13 cellular contexts compared by ENCODE assay signal in genomic region chr1:15099441-15100137, GRCh38. TPM values are rescaled to one million over a fixed set of nuclear protein-coding genes. Genes with fewer than 3 reads are reported as not detected.
DNase-seq lines count a peak whose midpoint lies in the region; ATAC-seq, FAIRE-seq and TF ChIP-seq lines count a peak whose summit lies in the region.
"Had no signal": no experiment of that assay in that cellular context is flagged by ENCODE, and none has a peak within 500 bp of the region (broad histone marks: within the 10 kb centered on the region; RNA-seq: fewer than 3 reads in every experiment).

No MANE protein-coding gene starts in this region.

- no peak for TF ChIP-seq POLR2A in K562 (conservative IDR thresholded peaks at IDR 0.05)

- peak overlapping the region in 1 of 2 donors; percentile 29 for H3K27ac Mint-ChIP-seq in natural killer cell treated with Interleukin-12 subunit alpha and Interleukin-12 subunit beta and Interleukin-15 and Interleukin-18, amount 100 ng/mL, for 72 hours
- no peak overlapping the region for H3K27ac Mint-ChIP-seq in activated CD4-positive, alpha-beta T cell treated with anti-CD3 and anti-CD28 coated beads for 36 hours
- H3K27ac Mint-ChIP-seq in activated T-helper 2 cell treated with anti-CD3 and anti-CD28 coated beads, Interferon-gamma antibody, Interleukin-2, Interleukin-4, amounts not matched to agents 10 μg/mL and 5 μg/mL and 100 μg/mL, durations not matched to agents 14 hours and 24 hours and 36 hours = no peak overlapping the region
- H3K27ac Mint-ChIP-seq: IgD-negative memory B cell had no signal

- H3K4me2 ChIP-seq in K562 (ENCODE audit: insufficient read depth, low read length) = no peak overlapping the region

- H3K27me3 Mint-ChIP-seq in natural killer cell treated with Interleukin-12 subunit alpha and Interleukin-12 subunit beta and Interleukin-15 and Interleukin-18, amount 100 ng/mL, for 72 hours = peaks cover 24 to 27% of the 10 kb centered on the region in 2 donors
- peaks cover 26% of the 10 kb centered on the region for H3K27me3 Mint-ChIP-seq in activated CD4-positive, alpha-beta T cell treated with anti-CD3 and anti-CD28 coated beads for 36 hours
- peaks cover 12% of the 10 kb centered on the region for H3K27me3 Mint-ChIP-seq in activated T-helper 2 cell treated with anti-CD3 and anti-CD28 coated beads, Interferon-gamma antibody, Interleukin-2, Interleukin-4, amounts not matched to agents 10 μg/mL and 5 μg/mL and 100 μg/mL, durations not matched to agents 14 hours and 24 hours and 36 hours (ENCODE audit: low read depth)

- no peak for FAIRE-seq in K562 (lab: Jason Lieb, UNC)
- FAIRE-seq: D721Med had no signal

- no peak overlapping the region for H3K9ac ChIP-seq in K562 (ENCODE audit: insufficient read depth in 1 of 2, low read depth in 2 of 2, low read length in 2 of 2)

- 43% methylated on average over 15 of the region's 15 CpGs for WGBS in right cardiac atrium
- WGBS in heart right ventricle, 2 donors = 44 to 46% methylated on average over 15 of the region's 15 CpGs
- WGBS in K562 (ENCODE audit: insufficient coverage, low coverage, missing lambda C conversion rate) = under 1% methylated on average over 15 of the region's 15 CpGs

- no peaks in the 10 kb centered on the region for H3K9me3 ChIP-seq in right cardiac atrium (ENCODE audit: control insufficient read depth, low read length)
- H3K9me3 ChIP-seq in heart right ventricle = peaks cover 0 to 5% (median 0%) of the 10 kb centered on the region in 11 donors
- no peaks in the 10 kb centered on the region for H3K9me3 ChIP-seq in K562 (replicated peaks; ENCODE audit: control insufficient read depth, insufficient read depth, low read depth, low read length)
- H3K9me3 ChIP-seq: BE2C had no signal

- no peak overlapping the region for H3K27ac ChIP-seq in right cardiac atrium (ENCODE audit: low read length)
- no peak overlapping the region for H3K27ac ChIP-seq in heart right ventricle
- no peak overlapping the region for H3K27ac ChIP-seq in K562 (ENCODE audit: extremely low read depth, low read depth, low read length)

- no peak overlapping the region for H2AFZ ChIP-seq in K562 (ENCODE audit: low read depth, low read length)

- in situ Hi-C loops in K562 (cut with MboI) = no loop called here

- CTCF ChIA-PET in K562 (lab: Yijun Ruan, JAX; ENCODE audit: low intra/inter-chr PET ratio) = interaction anchor here (0.6 kb wide), 1 partner anchor 78 kb away, joined by 3 read pairs; no protein-coding TSS in a partner anchor
- CTCF ChIA-PET in activated CD4-positive, alpha-beta T cell treated with anti-CD3 and anti-CD28 coated beads for 36 hours (lab: Charles Lee) = interaction anchor here (0.6 to 1.5 kb wide), 4 partner anchors 14 to 1005 kb away, joined by 3 read pairs; no protein-coding TSS in a partner anchor

- H3K4me3 Mint-ChIP-seq in natural killer cell treated with Interleukin-12 subunit alpha and Interleukin-12 subunit beta and Interleukin-15 and Interleukin-18, amount 100 ng/mL, for 72 hours = peak overlapping the region; percentile 25
- H3K4me3 Mint-ChIP-seq in activated CD4-positive, alpha-beta T cell treated with anti-CD3 and anti-CD28 coated beads for 36 hours = no peak overlapping the region
- H3K4me3 Mint-ChIP-seq in activated T-helper 2 cell treated with anti-CD3 and anti-CD28 coated beads, Interferon-gamma antibody, Interleukin-2, Interleukin-4, amounts not matched to agents 10 μg/mL and 5 μg/mL and 100 μg/mL, durations not matched to agents 14 hours and 24 hours and 36 hours (ENCODE audit: low read depth) = no peak overlapping the region
- H3K4me3 Mint-ChIP-seq: IgD-negative memory B cell had no signal

- no peaks in the 10 kb centered on the region for H3K27me3 ChIP-seq in right cardiac atrium (ENCODE audit: control insufficient read depth, insufficient read depth)
- peaks cover 0 to 32% (median 15%) of the 10 kb centered on the region in 7 donors for H3K27me3 ChIP-seq in heart right ventricle
- peaks cover 16 to 72% of the 10 kb centered on the region in 2 experiments for H3K27me3 ChIP-seq in K562 (ENCODE audit: control insufficient read depth in 2 of 2, insufficient read depth in 2 of 2, low read length in 2 of 2)
- H3K27me3 ChIP-seq: BE2C had no signal

- H3K36me3 ChIP-seq in heart right ventricle = no peaks in the 10 kb centered on the region
- no peaks in the 10 kb centered on the region for H3K36me3 ChIP-seq in K562 (ENCODE audit: control insufficient read depth, insufficient read depth, low read length)
- H3K36me3 ChIP-seq: BE2C had no signal

- no TSS peak for BruUV-seq in K562 (replicated peaks; lab: Mats Ljungman, UMichigan)

- TF ChIP-seq CTCF in heart right ventricle (IDR thresholded peaks at IDR 0.05) (no peak), K562 (IDR thresholded peaks at IDR 0.05 in 2 of 3, conservative IDR thresholded peaks at IDR 0.05 in 1 of 3; ENCODE audit: insufficient read depth in 2 of 3, low read depth in 1 of 3, low read length in 3 of 3) (no peak)

- DNase-seq in right cardiac atrium = peak in 1 of 3 donors; percentile 38
- DNase-seq in heart right ventricle = no peak
- DNase-seq in K562 (ENCODE audit: extremely low read depth in 1 of 4, low spot score in 3 of 4) = no peak
- peak; percentile 32 for DNase-seq in natural killer cell treated with Interleukin-12 subunit alpha and Interleukin-12 subunit beta and Interleukin-15 and Interleukin-18, amount 100 ng/mL, for 72 hours (ENCODE audit: low spot score)
- DNase-seq in activated CD4-positive, alpha-beta T cell treated with anti-CD3 and anti-CD28 coated beads for 36 hours = no peak
- no peak for DNase-seq in activated T-helper 2 cell treated with anti-CD3 and anti-CD28 coated beads, Interferon-gamma antibody, Interleukin-2, Interleukin-4, amounts not matched to agents 10 μg/mL and 5 μg/mL and 100 μg/mL, durations not matched to agents 14 hours and 24 hours and 36 hours (ENCODE audit: low spot score)
- DNase-seq: MV-4-11, NCI-H2029 treated with DMSO at 0.1 percent for 48 hours, NCI-H446 treated with DMSO at 0.1 percent for 48 hours had no signal

- H3K9me1 ChIP-seq in K562 (ENCODE audit: control insufficient read depth, insufficient read depth, low read length) = no peaks in the 10 kb centered on the region

- H3K79me2 ChIP-seq in K562 (ENCODE audit: control insufficient read depth, insufficient read depth, low read length) = no peaks in the 10 kb centered on the region

- H3K4me1 Mint-ChIP-seq in natural killer cell treated with Interleukin-12 subunit alpha and Interleukin-12 subunit beta and Interleukin-15 and Interleukin-18, amount 100 ng/mL, for 72 hours (ENCODE audit: low read depth in 2 of 2) = peaks cover 20 to 34% of the 10 kb centered on the region in 2 donors
- peaks cover 9% of the 10 kb centered on the region for H3K4me1 Mint-ChIP-seq in activated CD4-positive, alpha-beta T cell treated with anti-CD3 and anti-CD28 coated beads for 36 hours
- H3K4me1 Mint-ChIP-seq in activated T-helper 2 cell treated with anti-CD3 and anti-CD28 coated beads, Interferon-gamma antibody, Interleukin-2, Interleukin-4, amounts not matched to agents 10 μg/mL and 5 μg/mL and 100 μg/mL, durations not matched to agents 14 hours and 24 hours and 36 hours (ENCODE audit: low read depth) = peaks cover 4% of the 10 kb centered on the region

- ATAC-seq in right cardiac atrium (peak; percentile 13 to 30), heart right ventricle (no peak), K562 (peak; percentile 45), GM21619 (IDR thresholded peaks at IDR 0.05; ENCODE audit: unreplicated experiment) (no peak)
- no peak for ATAC-seq in natural killer cell treated with Interleukin-12 subunit alpha and Interleukin-12 subunit beta and Interleukin-15 and Interleukin-18, amount 100 ng/mL, for 72 hours
- ATAC-seq in activated CD4-positive, alpha-beta T cell treated with anti-CD3 and anti-CD28 coated beads for 36 hours = no peak

- no peak for TF ChIP-seq RAD21 in K562 (CRISPR knock-in tag; conservative IDR thresholded peaks at IDR 0.05 in 1 of 2, IDR thresholded peaks at IDR 0.05 in 1 of 2)

- H4K20me1 ChIP-seq in K562 (replicated peaks; ENCODE audit: control insufficient read depth, insufficient read depth, low read length) = peaks cover 11% of the 10 kb centered on the region

- H3K4me1 ChIP-seq in right cardiac atrium (ENCODE audit: control insufficient read depth, insufficient read depth, low read length) = no peaks in the 10 kb centered on the region
- H3K4me1 ChIP-seq in heart right ventricle = no peaks in the 10 kb centered on the region
- peaks cover 0 to 2% of the 10 kb centered on the region in 2 experiments; a peak in 1 of 5 replicates for H3K4me1 ChIP-seq in K562 (replicated peaks in 1 of 2; ENCODE audit: control insufficient read depth in 2 of 2, insufficient read depth in 2 of 2, low read length in 2 of 2)
- H3K4me1 ChIP-seq: BE2C had no signal

- no peak overlapping the region for H3K4me3 ChIP-seq in right cardiac atrium (ENCODE audit: low read length)
- no peak overlapping the region for H3K4me3 ChIP-seq in heart right ventricle
- H3K4me3 ChIP-seq in K562 = no peak overlapping the region

- H3K36me3 Mint-ChIP-seq in natural killer cell treated with Interleukin-12 subunit alpha and Interleukin-12 subunit beta and Interleukin-15 and Interleukin-18, amount 100 ng/mL, for 72 hours = no peaks in the 10 kb centered on the region
- no peaks in the 10 kb centered on the region for H3K36me3 Mint-ChIP-seq in activated CD4-positive, alpha-beta T cell treated with anti-CD3 and anti-CD28 coated beads for 36 hours (ENCODE audit: low read depth)
- H3K36me3 Mint-ChIP-seq in activated T-helper 2 cell treated with anti-CD3 and anti-CD28 coated beads, Interferon-gamma antibody, Interleukin-2, Interleukin-4, amounts not matched to agents 10 μg/mL and 5 μg/mL and 100 μg/mL, durations not matched to agents 14 hours and 24 hours and 36 hours (ENCODE audit: low read depth) = no peaks in the 10 kb centered on the region

- no peaks in the 10 kb centered on the region for H3K9me3 Mint-ChIP-seq in natural killer cell treated with Interleukin-12 subunit alpha and Interleukin-12 subunit beta and Interleukin-15 and Interleukin-18, amount 100 ng/mL, for 72 hours
- H3K9me3 Mint-ChIP-seq in activated CD4-positive, alpha-beta T cell treated with anti-CD3 and anti-CD28 coated beads for 36 hours (ENCODE audit: low read depth) = no peaks in the 10 kb centered on the region
- no peaks in the 10 kb centered on the region for H3K9me3 Mint-ChIP-seq in activated T-helper 2 cell treated with anti-CD3 and anti-CD28 coated beads, Interferon-gamma antibody, Interleukin-2, Interleukin-4, amounts not matched to agents 10 μg/mL and 5 μg/mL and 100 μg/mL, durations not matched to agents 14 hours and 24 hours and 36 hours

- TF ChIP-seq EP300 in K562 (IDR thresholded peaks at IDR 0.05; ENCODE audit: low read length) = no peak

- intact Hi-C loops in right cardiac atrium (cut with DNase I) = no loop called here
- intact Hi-C loops in heart right ventricle (cut with DNase I) = loop anchor here in 1 of 10 donors (5.0 kb wide), 1 partner anchor 1132 kb away; no protein-coding TSS in a partner anchor
- intact Hi-C loops in K562 (cut with micrococcal nuclease) = loop anchor here (5.0 to 10.0 kb wide), 2 partner anchors 355 to 1132 kb away; no protein-coding TSS in a partner anchor
- intact Hi-C loops in activated CD4-positive, alpha-beta T cell treated with anti-CD3 and anti-CD28 coated beads for 36 hours (cut with DNase I, micrococcal nuclease) = loop anchor here (1.0 to 5.0 kb wide), 4 partner anchors 37 to 177 kb away; no protein-coding TSS in a partner anchor
- intact Hi-C loops in activated T-helper 2 cell treated with anti-CD3 and anti-CD28 coated beads, Interferon-gamma antibody, Interleukin-2, Interleukin-4, amounts not matched to agents 10 μg/mL and 5 μg/mL and 100 μg/mL, durations not matched to agents 14 hours and 24 hours and 36 hours (cut with micrococcal nuclease) = no loop called here

- POLR2A ChIA-PET in K562 (lab: Yijun Ruan, JAX) = interaction anchor here (0.6 kb wide), 2 partner anchors 16 to 749 kb away, joined by 3 read pairs; no protein-coding TSS in a partner anchor
- POLR2A ChIA-PET in activated CD4-positive, alpha-beta T cell treated with anti-CD3 and anti-CD28 coated beads for 36 hours (lab: Charles Lee) = no interaction called here

RNA-seq across cellular contexts. Expression of gene TMEM51, which starts 54.0 kb away (rescaled TPM):
- total RNA-seq in right cardiac atrium = 1 to 10 TPM; 3.7 to 5.4 (median 4.6) TPM
- polyA plus RNA-seq in right cardiac atrium = 4.3 TPM
- total RNA-seq in heart right ventricle = 1 to 10 TPM; 2.0 to 9.5 (median 2.8) TPM
- 1 to 10 TPM; 3.8 to 3.9 TPM for polyA plus RNA-seq in heart right ventricle
- total RNA-seq in K562 (2011; cell fraction: chromatin; rRNA removed; ENCODE audit: low replicate concordance) = not detected in 2 replicates
- 0.50 and 0.53 TPM in 2 replicates for total RNA-seq in K562 (2011; cell fraction: nucleolus; rRNA removed)
- 0.37 TPM in 1 of 2 replicates, not detected in the other for total RNA-seq in K562 (2011; cell fraction: nucleoplasm; rRNA removed)
- 0.95 and 1.1 TPM in 2 replicates for total RNA-seq in K562 (2014; rRNA removed)
- total RNA-seq in K562 (2014; rRNA removed; fragmentation: Illumina TruSeq; extraction: Trizol) = 0.16 and 0.55 TPM in 2 replicates
- total RNA-seq in K562 (2015; rRNA removed; fragmentation: Illumina TruSeq; extraction: Trizol) = 0.58 and 0.64 TPM in 2 replicates
- total RNA-seq in K562 (2021) = 0.80 and 1.0 TPM in 2 replicates
- polyA plus RNA-seq in K562 (2011; rRNA removed) = 0.13 and 0.49 TPM in 2 replicates
- polyA plus RNA-seq in K562 (2011; cell fraction: cytosol; rRNA removed) = 0.33 and 0.47 TPM in 2 replicates
- polyA plus RNA-seq in K562 (2011; cell fraction: nucleus; rRNA removed) = 0.21 and 0.34 TPM in 2 replicates
- polyA plus RNA-seq in K562 (2012) = 1.5 and 1.7 TPM in 2 replicates
- polyA plus RNA-seq in K562 (2014; fragmentation: Illumina TruSeq; extraction: Trizol) = 0.88 and 0.94 TPM in 2 replicates
- polyA plus RNA-seq in K562 (2014; fragmentation: Nextera tagmentation; extraction: Ambion mirVana) = under 1 TPM; 0.06 to 0.07 TPM
- 0.62 and 1.4 TPM in 2 replicates for polyA plus RNA-seq in K562 (2014; rRNA removed)
- polyA minus RNA-seq in K562 (2011; rRNA and poly(A)+ RNA removed) = 0.15 TPM in 1 of 2 replicates, not detected in the other
- polyA minus RNA-seq in K562 (2011; cell fraction: cytosol; rRNA and poly(A)+ RNA removed) = 0.73 TPM in 1 of 2 replicates, not detected in the other
- polyA minus RNA-seq in K562 (2011; cell fraction: nucleus; rRNA and poly(A)+ RNA removed) = 0.44 TPM in 1 of 2 replicates, not detected in the other
- not detected for total RNA-seq in natural killer cell treated with Interleukin-12 subunit alpha and Interleukin-12 subunit beta and Interleukin-15 and Interleukin-18, amount 100 ng/mL, for 72 hours
- total RNA-seq in activated CD4-positive, alpha-beta T cell treated with anti-CD3 and anti-CD28 coated beads for 36 hours = under 1 TPM in 1 of 2 experiments, not detected in 1; 0.11 TPM
- total RNA-seq in activated T-helper 2 cell treated with anti-CD3 and anti-CD28 coated beads, Interferon-gamma antibody, Interleukin-2, Interleukin-4, amounts not matched to agents 10 μg/mL and 5 μg/mL and 100 μg/mL, durations not matched to agents 14 hours and 24 hours and 36 hours = 0.11 and 0.16 TPM in 2 replicates
- polyA plus RNA-seq: IgD-negative memory B cell had no signal

Comparison
In these comparisons a context has a peak if more than half of its experiments do, and no peak if none do; other contexts are left out.
1. ATAC-seq: peak in right cardiac atrium (2 of 2) and K562 (single experiment); none in heart right ventricle (0 of 8), natural killer cell treated with Interleukin-12 subunit alpha and Interleukin-12 subunit beta and Interleukin-15 and Interleukin-18, amount 100 ng/mL, for 72 hours (0 of 2), activated CD4-positive, alpha-beta T cell treated with anti-CD3 and anti-CD28 coated beads for 36 hours (single experiment) and GM21619 (single experiment).
2. intact Hi-C loops: an anchor here in K562 (5.0 to 10.0 kb wide) and activated CD4-positive, alpha-beta T cell treated with anti-CD3 and anti-CD28 coated beads for 36 hours (1.0 to 5.0 kb wide); none called in right cardiac atrium and activated T-helper 2 cell treated with anti-CD3 and anti-CD28 coated beads, Interferon-gamma antibody, Interleukin-2, Interleukin-4, amounts not matched to agents 10 μg/mL and 5 μg/mL and 100 μg/mL, durations not matched to agents 14 hours and 24 hours and 36 hours.